Comparison of ENCODE assay signal across 1 cellular context in the genomic region with DNA sequence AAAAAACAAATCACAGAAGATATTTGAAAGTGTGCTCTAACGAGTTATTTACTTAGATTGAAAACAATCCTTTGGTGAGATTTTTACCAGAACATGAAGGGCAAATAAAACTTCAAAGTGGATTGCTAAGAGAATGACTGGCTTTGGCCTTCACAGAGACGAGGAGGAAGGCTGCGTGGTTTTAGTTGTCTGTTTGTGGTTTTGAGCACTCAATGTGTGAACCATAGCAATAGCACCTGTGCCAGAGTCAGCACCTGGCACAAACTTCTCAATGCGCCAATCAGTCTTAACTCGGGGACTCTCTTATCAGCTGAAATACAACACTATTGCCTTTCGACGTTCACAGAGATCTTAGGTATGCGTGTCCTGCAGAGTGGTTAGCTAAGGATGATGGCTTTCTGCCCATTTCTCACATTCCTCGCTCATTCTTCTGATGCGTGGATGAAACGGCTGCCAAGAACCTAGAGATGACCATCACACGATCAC.
A peak's percentile ranks its signal among the peaks of the same experiment; 100 is the strongest.
TF ChIP-seq lines count a peak whose summit lies in the region.

No MANE protein-coding gene starts in this region.

TF ChIP-seq in GM12878, 131 proteins besides CTCF, POLR2A, EP300 and RAD21 (continued from another document and continues in another):
- TF ChIP-seq, protein P1, sequence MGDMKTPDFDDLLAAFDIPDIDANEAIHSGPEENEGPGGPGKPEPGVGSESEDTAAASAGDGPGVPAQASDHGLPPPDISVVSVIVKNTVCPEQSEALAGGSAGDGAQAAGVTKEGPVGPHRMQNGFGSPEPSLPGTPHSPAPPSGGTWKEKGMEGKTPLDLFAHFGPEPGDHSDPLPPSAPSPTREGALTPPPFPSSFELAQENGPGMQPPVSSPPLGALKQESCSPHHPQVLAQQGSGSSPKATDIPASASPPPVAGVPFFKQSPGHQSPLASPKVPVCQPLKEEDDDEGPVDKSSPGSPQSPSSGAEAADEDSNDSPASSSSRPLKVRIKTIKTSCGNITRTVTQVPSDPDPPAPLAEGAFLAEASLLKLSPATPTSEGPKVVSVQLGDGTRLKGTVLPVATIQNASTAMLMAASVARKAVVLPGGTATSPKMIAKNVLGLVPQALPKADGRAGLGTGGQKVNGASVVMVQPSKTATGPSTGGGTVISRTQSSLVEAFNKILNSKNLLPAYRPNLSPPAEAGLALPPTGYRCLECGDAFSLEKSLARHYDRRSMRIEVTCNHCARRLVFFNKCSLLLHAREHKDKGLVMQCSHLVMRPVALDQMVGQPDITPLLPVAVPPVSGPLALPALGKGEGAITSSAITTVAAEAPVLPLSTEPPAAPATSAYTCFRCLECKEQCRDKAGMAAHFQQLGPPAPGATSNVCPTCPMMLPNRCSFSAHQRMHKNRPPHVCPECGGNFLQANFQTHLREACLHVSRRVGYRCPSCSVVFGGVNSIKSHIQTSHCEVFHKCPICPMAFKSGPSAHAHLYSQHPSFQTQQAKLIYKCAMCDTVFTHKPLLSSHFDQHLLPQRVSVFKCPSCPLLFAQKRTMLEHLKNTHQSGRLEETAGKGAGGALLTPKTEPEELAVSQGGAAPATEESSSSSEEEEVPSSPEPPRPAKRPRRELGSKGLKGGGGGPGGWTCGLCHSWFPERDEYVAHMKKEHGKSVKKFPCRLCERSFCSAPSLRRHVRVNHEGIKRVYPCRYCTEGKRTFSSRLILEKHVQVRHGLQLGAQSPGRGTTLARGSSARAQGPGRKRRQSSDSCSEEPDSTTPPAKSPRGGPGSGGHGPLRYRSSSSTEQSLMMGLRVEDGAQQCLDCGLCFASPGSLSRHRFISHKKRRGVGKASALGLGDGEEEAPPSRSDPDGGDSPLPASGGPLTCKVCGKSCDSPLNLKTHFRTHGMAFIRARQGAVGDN (IDR thresholded peaks at IDR 0.05), result peak; percentile 91
- TF ChIP-seq SMAD1 (IDR thresholded peaks at IDR 0.05; ENCODE audit: low read depth, partially characterized antibody), result no peak
- TF ChIP-seq, protein P2, sequence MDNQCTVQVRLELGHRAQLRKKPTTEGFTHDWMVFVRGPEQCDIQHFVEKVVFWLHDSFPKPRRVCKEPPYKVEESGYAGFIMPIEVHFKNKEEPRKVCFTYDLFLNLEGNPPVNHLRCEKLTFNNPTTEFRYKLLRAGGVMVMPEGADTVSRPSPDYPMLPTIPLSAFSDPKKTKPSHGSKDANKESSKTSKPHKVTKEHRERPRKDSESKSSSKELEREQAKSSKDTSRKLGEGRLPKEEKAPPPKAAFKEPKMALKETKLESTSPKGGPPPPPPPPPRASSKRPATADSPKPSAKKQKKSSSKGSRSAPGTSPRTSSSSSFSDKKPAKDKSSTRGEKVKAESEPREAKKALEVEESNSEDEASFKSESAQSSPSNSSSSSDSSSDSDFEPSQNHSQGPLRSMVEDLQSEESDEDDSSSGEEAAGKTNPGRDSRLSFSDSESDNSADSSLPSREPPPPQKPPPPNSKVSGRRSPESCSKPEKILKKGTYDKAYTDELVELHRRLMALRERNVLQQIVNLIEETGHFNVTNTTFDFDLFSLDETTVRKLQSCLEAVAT (IDR thresholded peaks at IDR 0.05), result peak; percentile 45; the same call in 1 of the 2 replicates
- peak; percentile 94 for TF ChIP-seq NFIC (IDR thresholded peaks at IDR 0.05; ENCODE audit: low read depth, low read length)
- peak; percentile 55; the same call in 1 of the 3 replicates for TF ChIP-seq POU2F2 (IDR thresholded peaks at IDR 0.05; ENCODE audit: borderline replicate concordance, low read depth, low read length)
- TF ChIP-seq CHD1 (IDR thresholded peaks at IDR 0.05; ENCODE audit: low read depth, low read length), result peak; percentile 77; the same call in 1 of the 2 replicates
- TF ChIP-seq IKZF1 (conservative IDR thresholded peaks at IDR 0.05), result no peak; the same call in 1 of the 2 replicates
- TF ChIP-seq, protein P3, sequence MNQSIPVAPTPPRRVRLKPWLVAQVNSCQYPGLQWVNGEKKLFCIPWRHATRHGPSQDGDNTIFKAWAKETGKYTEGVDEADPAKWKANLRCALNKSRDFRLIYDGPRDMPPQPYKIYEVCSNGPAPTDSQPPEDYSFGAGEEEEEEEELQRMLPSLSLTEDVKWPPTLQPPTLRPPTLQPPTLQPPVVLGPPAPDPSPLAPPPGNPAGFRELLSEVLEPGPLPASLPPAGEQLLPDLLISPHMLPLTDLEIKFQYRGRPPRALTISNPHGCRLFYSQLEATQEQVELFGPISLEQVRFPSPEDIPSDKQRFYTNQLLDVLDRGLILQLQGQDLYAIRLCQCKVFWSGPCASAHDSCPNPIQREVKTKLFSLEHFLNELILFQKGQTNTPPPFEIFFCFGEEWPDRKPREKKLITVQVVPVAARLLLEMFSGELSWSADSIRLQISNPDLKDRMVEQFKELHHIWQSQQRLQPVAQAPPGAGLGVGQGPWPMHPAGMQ (IDR thresholded peaks at IDR 0.05; ENCODE audit: borderline replicate concordance), result no peak
- TF ChIP-seq, protein P4, sequence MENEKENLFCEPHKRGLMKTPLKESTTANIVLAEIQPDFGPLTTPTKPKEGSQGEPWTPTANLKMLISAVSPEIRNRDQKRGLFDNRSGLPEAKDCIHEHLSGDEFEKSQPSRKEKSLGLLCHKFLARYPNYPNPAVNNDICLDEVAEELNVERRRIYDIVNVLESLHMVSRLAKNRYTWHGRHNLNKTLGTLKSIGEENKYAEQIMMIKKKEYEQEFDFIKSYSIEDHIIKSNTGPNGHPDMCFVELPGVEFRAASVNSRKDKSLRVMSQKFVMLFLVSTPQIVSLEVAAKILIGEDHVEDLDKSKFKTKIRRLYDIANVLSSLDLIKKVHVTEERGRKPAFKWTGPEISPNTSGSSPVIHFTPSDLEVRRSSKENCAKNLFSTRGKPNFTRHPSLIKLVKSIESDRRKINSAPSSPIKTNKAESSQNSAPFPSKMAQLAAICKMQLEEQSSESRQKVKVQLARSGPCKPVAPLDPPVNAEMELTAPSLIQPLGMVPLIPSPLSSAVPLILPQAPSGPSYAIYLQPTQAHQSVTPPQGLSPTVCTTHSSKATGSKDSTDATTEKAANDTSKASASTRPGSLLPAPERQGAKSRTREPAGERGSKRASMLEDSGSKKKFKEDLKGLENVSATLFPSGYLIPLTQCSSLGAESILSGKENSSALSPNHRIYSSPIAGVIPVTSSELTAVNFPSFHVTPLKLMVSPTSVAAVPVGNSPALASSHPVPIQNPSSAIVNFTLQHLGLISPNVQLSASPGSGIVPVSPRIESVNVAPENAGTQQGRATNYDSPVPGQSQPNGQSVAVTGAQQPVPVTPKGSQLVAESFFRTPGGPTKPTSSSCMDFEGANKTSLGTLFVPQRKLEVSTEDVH (IDR thresholded peaks at IDR 0.05; ENCODE audit: low read depth, partially characterized antibody), result no peak
- no peak for TF ChIP-seq HDAC6 (IDR thresholded peaks at IDR 0.05; ENCODE audit: unreplicated experiment)
- TF ChIP-seq PAX5 (IDR thresholded peaks at IDR 0.05; ENCODE audit: borderline replicate concordance, low read depth, low read length), result peak; percentile 91
- TF ChIP-seq KAT2A (conservative IDR thresholded peaks at IDR 0.05; ENCODE audit: control insufficient read depth, low read depth, low read length), result no peak
- TF ChIP-seq, protein P5, sequence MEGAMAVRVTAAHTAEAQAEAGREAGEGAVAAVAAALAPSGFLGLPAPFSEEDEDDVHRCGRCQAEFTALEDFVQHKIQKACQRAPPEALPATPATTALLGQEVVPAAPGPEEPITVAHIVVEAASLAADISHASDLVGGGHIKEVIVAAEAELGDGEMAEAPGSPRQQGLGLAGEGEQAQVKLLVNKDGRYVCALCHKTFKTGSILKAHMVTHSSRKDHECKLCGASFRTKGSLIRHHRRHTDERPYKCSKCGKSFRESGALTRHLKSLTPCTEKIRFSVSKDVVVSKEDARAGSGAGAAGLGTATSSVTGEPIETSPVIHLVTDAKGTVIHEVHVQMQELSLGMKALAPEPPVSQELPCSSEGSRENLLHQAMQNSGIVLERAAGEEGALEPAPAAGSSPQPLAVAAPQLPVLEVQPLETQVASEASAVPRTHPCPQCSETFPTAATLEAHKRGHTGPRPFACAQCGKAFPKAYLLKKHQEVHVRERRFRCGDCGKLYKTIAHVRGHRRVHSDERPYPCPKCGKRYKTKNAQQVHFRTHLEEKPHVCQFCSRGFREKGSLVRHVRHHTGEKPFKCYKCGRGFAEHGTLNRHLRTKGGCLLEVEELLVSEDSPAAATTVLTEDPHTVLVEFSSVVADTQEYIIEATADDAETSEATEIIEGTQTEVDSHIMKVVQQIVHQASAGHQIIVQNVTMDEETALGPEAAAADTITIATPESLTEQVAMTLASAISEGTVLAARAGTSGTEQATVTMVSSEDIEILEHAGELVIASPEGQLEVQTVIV (IDR thresholded peaks at IDR 0.05; ENCODE audit: borderline replicate concordance, partially characterized antibody), result no peak
- TF ChIP-seq, protein P6, sequence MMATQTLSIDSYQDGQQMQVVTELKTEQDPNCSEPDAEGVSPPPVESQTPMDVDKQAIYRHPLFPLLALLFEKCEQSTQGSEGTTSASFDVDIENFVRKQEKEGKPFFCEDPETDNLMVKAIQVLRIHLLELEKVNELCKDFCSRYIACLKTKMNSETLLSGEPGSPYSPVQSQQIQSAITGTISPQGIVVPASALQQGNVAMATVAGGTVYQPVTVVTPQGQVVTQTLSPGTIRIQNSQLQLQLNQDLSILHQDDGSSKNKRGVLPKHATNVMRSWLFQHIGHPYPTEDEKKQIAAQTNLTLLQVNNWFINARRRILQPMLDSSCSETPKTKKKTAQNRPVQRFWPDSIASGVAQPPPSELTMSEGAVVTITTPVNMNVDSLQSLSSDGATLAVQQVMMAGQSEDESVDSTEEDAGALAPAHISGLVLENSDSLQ (IDR thresholded peaks at IDR 0.05), result peak; percentile 72
- TF ChIP-seq, protein P7, sequence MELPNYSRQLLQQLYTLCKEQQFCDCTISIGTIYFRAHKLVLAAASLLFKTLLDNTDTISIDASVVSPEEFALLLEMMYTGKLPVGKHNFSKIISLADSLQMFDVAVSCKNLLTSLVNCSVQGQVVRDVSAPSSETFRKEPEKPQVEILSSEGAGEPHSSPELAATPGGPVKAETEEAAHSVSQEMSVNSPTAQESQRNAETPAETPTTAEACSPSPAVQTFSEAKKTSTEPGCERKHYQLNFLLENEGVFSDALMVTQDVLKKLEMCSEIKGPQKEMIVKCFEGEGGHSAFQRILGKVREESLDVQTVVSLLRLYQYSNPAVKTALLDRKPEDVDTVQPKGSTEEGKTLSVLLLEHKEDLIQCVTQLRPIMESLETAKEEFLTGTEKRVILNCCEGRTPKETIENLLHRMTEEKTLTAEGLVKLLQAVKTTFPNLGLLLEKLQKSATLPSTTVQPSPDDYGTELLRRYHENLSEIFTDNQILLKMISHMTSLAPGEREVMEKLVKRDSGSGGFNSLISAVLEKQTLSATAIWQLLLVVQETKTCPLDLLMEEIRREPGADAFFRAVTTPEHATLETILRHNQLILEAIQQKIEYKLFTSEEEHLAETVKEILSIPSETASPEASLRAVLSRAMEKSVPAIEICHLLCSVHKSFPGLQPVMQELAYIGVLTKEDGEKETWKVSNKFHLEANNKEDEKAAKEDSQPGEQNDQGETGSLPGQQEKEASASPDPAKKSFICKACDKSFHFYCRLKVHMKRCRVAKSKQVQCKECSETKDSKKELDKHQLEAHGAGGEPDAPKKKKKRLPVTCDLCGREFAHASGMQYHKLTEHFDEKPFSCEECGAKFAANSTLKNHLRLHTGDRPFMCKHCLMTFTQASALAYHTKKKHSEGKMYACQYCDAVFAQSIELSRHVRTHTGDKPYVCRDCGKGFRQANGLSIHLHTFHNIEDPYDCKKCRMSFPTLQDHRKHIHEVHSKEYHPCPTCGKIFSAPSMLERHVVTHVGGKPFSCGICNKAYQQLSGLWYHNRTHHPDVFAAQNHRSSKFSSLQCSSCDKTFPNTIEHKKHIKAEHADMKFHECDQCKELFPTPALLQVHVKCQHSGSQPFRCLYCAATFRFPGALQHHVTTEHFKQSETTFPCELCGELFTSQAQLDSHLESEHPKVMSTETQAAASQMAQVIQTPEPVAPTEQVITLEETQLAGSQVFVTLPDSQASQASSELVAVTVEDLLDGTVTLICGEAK (IDR thresholded peaks at IDR 0.05; ENCODE audit: borderline replicate concordance), result no peak
- TF ChIP-seq NBN (IDR thresholded peaks at IDR 0.05), result 0 out of 2 replicates have a peak, but pooled peaks have one; percentile 63
- no peak for TF ChIP-seq POLR2AphosphoS5 (IDR thresholded peaks at IDR 0.05; ENCODE audit: low read length)
- no peak for TF ChIP-seq RB1 (IDR thresholded peaks at IDR 0.05; ENCODE audit: borderline replicate concordance)
- TF ChIP-seq NR2F1 (conservative IDR thresholded peaks at IDR 0.05), result no peak
- TF ChIP-seq JUNB (IDR thresholded peaks at IDR 0.05), result peak; percentile 91
- TF ChIP-seq NR2C1 (IDR thresholded peaks at IDR 0.05), result no peak
- TF ChIP-seq GATAD2B (conservative IDR thresholded peaks at IDR 0.05; ENCODE audit: low read depth), result peak; percentile 35; the same call in 1 of the 2 replicates
- no peak for TF ChIP-seq HDAC2 (IDR thresholded peaks at IDR 0.05)
- no peak for TF ChIP-seq RELA (IDR thresholded peaks at IDR 0.05; ENCODE audit: borderline replicate concordance, partially characterized antibody)
- no peak for TF ChIP-seq SPI1 (IDR thresholded peaks at IDR 0.05; ENCODE audit: borderline replicate concordance, insufficient read depth, low read depth, low read length)
- TF ChIP-seq IRF4 (IDR thresholded peaks at IDR 0.05; ENCODE audit: low read depth, low read length), result peak; percentile 83
- peak; percentile 78; the same call in 1 of the 2 replicates for TF ChIP-seq CREM (IDR thresholded peaks at IDR 0.05; ENCODE audit: low read depth)
- TF ChIP-seq ZSCAN29 (IDR thresholded peaks at IDR 0.05), result no peak
- TF ChIP-seq CREB1 (IDR thresholded peaks at IDR 0.05; ENCODE audit: low read depth), result no peak
- TF ChIP-seq, protein P8, sequence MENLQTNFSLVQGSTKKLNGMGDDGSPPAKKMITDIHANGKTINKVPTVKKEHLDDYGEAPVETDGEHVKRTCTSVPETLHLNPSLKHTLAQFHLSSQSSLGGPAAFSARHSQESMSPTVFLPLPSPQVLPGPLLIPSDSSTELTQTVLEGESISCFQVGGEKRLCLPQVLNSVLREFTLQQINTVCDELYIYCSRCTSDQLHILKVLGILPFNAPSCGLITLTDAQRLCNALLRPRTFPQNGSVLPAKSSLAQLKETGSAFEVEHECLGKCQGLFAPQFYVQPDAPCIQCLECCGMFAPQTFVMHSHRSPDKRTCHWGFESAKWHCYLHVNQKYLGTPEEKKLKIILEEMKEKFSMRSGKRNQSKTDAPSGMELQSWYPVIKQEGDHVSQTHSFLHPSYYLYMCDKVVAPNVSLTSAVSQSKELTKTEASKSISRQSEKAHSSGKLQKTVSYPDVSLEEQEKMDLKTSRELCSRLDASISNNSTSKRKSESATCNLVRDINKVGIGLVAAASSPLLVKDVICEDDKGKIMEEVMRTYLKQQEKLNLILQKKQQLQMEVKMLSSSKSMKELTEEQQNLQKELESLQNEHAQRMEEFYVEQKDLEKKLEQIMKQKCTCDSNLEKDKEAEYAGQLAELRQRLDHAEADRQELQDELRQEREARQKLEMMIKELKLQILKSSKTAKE (IDR thresholded peaks at IDR 0.05; ENCODE audit: low read depth, poor library complexity, severe bottlenecking), result peak; percentile 68
- TF ChIP-seq TCF7 (IDR thresholded peaks at IDR 0.05; ENCODE audit: borderline replicate concordance), result peak; percentile 100
- no peak for TF ChIP-seq RBBP5 (conservative IDR thresholded peaks at IDR 0.05)
- TF ChIP-seq JUND (IDR thresholded peaks at IDR 0.05; ENCODE audit: low read depth, low read length), result no peak
- no peak for TF ChIP-seq FOXK2 (IDR thresholded peaks at IDR 0.05)
- TF ChIP-seq TARDBP (IDR thresholded peaks at IDR 0.05; ENCODE audit: borderline replicate concordance), result no peak; the same call in 1 of the 2 replicates
- TF ChIP-seq BHLHE40 (IDR thresholded peaks at IDR 0.05; ENCODE audit: borderline replicate concordance in 1 of 2, low read depth in 2 of 2, low read length in 1 of 2), result peak; percentile 59 to 79
- no peak for TF ChIP-seq NFXL1 (IDR thresholded peaks at IDR 0.05; ENCODE audit: borderline replicate concordance)
- no peak; the same call in 1 of the 2 replicates for TF ChIP-seq MXI1 (IDR thresholded peaks at IDR 0.05; ENCODE audit: low read depth, low read length)
- no peak for TF ChIP-seq CHD4 (IDR thresholded peaks at IDR 0.05)
